3 cellular contexts compared by ENCODE assay signal in the genomic region with DNA sequence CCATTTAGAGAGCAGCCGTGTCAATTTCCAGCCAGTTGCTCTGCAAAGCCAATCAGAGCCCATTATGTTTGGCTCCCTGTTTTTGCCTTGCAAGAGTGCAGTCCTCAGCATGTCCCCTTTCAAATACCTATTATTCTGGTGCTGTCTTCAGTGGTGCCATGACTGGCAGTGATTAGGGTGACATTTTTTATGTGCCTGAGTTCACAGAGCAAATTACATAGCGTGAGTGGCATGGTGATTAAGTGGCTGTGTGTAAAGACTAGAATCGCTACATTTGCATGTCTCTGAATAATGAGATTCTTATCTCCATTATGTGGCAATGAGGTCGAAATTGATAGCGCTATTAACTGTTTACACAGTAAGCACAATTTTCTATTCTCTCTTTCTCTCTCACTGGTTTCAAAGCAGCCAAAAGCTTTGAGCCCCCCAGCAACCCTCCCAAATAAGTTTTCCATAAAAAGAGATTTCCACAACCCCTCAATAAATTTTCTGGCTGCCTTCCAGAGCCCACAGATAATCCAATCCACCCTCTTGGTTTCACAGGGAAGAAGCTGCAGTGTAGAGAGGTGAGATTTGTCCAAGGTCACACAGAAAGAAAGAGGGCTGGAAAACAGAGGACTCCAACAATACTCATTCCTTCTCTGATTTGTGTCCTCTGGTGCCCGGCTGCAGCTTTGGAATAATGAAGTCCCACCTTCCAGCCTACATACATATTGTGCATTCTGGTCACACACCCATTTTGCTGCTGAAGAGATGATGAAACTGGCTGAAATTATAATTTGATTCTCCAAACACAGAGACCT.
TF ChIP-seq lines count a peak whose summit lies in the region.

No MANE protein-coding gene starts in this region.

TF ChIP-seq in SK-N-SH, 30 proteins besides CTCF, POLR2A, EP300 and RAD21 (continued from another document):
- TF ChIP-seq POLR2AphosphoS5 (IDR thresholded peaks at IDR 0.05; ENCODE audit: low read depth, low read length), result no peak
- TF ChIP-seq MEF2A (IDR thresholded peaks at IDR 0.05; ENCODE audit: borderline replicate concordance, low read depth), result no peak
- 0 out of 2 replicates have a peak, but pooled peaks have one; percentile 9 for TF ChIP-seq GATA2 (CRISPR knock-in tag; IDR thresholded peaks at IDR 0.05)

TF ChIP-seq in SK-N-SH treated with all-trans-retinoic acid at 6 μM for 48 hours, 23 proteins besides CTCF, POLR2A, EP300 and RAD21 (continued from another document):
- TF ChIP-seq ZNF70 (CRISPR knock-in tag; IDR thresholded peaks at IDR 0.05) (no peak), TCF4 (CRISPR knock-in tag; IDR thresholded peaks at IDR 0.05; ENCODE audit: borderline replicate concordance) (no peak), ARNTL (CRISPR knock-in tag; IDR thresholded peaks at IDR 0.05; ENCODE audit: borderline replicate concordance, low read depth) (no peak)
- TF ChIP-seq, protein P1, sequence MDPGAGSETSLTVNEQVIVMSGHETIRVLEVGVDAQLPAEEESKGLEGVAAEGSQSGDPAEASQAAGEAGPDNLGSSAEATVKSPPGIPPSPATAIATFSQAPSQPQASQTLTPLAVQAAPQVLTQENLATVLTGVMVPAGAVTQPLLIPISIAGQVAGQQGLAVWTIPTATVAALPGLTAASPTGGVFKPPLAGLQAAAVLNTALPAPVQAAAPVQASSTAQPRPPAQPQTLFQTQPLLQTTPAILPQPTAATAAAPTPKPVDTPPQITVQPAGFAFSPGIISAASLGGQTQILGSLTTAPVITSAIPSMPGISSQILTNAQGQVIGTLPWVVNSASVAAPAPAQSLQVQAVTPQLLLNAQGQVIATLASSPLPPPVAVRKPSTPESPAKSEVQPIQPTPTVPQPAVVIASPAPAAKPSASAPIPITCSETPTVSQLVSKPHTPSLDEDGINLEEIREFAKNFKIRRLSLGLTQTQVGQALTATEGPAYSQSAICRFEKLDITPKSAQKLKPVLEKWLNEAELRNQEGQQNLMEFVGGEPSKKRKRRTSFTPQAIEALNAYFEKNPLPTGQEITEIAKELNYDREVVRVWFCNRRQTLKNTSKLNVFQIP (CRISPR knock-in tag; IDR thresholded peaks at IDR 0.05; ENCODE audit: borderline replicate concordance, low read depth), result no peak
TF ChIP-seq in SK-N-SH treated with all-trans-retinoic acid at 6 μM for 48 hours: peak in this region for 0.

TF ChIP-seq in K562, 482 proteins besides CTCF, POLR2A, EP300 and RAD21 (continues in another document):
- TF ChIP-seq RBM39 (optimal IDR thresholded peaks at IDR 0.05; ENCODE audit: low read depth, low read length), result no peak
- TF ChIP-seq FOXJ2 (tag; IDR thresholded peaks at IDR 0.05), result no peak; the same call in 1 of the 2 replicates
- TF ChIP-seq, protein P2, sequence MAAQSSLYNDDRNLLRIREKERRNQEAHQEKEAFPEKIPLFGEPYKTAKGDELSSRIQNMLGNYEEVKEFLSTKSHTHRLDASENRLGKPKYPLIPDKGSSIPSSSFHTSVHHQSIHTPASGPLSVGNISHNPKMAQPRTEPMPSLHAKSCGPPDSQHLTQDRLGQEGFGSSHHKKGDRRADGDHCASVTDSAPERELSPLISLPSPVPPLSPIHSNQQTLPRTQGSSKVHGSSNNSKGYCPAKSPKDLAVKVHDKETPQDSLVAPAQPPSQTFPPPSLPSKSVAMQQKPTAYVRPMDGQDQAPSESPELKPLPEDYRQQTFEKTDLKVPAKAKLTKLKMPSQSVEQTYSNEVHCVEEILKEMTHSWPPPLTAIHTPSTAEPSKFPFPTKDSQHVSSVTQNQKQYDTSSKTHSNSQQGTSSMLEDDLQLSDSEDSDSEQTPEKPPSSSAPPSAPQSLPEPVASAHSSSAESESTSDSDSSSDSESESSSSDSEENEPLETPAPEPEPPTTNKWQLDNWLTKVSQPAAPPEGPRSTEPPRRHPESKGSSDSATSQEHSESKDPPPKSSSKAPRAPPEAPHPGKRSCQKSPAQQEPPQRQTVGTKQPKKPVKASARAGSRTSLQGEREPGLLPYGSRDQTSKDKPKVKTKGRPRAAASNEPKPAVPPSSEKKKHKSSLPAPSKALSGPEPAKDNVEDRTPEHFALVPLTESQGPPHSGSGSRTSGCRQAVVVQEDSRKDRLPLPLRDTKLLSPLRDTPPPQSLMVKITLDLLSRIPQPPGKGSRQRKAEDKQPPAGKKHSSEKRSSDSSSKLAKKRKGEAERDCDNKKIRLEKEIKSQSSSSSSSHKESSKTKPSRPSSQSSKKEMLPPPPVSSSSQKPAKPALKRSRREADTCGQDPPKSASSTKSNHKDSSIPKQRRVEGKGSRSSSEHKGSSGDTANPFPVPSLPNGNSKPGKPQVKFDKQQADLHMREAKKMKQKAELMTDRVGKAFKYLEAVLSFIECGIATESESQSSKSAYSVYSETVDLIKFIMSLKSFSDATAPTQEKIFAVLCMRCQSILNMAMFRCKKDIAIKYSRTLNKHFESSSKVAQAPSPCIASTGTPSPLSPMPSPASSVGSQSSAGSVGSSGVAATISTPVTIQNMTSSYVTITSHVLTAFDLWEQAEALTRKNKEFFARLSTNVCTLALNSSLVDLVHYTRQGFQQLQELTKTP (IDR thresholded peaks at IDR 0.05; ENCODE audit: low read depth in 1 of 2, partially characterized antibody in 2 of 2), result peak in 1 of 2 experiments; percentile 38
- no peak for TF ChIP-seq FOXA1 (IDR thresholded peaks at IDR 0.05; ENCODE audit: borderline replicate concordance)
- TF ChIP-seq ZKSCAN1 (IDR thresholded peaks at IDR 0.05; ENCODE audit: low read depth, low read length), result no peak
- TF ChIP-seq, protein P3, sequence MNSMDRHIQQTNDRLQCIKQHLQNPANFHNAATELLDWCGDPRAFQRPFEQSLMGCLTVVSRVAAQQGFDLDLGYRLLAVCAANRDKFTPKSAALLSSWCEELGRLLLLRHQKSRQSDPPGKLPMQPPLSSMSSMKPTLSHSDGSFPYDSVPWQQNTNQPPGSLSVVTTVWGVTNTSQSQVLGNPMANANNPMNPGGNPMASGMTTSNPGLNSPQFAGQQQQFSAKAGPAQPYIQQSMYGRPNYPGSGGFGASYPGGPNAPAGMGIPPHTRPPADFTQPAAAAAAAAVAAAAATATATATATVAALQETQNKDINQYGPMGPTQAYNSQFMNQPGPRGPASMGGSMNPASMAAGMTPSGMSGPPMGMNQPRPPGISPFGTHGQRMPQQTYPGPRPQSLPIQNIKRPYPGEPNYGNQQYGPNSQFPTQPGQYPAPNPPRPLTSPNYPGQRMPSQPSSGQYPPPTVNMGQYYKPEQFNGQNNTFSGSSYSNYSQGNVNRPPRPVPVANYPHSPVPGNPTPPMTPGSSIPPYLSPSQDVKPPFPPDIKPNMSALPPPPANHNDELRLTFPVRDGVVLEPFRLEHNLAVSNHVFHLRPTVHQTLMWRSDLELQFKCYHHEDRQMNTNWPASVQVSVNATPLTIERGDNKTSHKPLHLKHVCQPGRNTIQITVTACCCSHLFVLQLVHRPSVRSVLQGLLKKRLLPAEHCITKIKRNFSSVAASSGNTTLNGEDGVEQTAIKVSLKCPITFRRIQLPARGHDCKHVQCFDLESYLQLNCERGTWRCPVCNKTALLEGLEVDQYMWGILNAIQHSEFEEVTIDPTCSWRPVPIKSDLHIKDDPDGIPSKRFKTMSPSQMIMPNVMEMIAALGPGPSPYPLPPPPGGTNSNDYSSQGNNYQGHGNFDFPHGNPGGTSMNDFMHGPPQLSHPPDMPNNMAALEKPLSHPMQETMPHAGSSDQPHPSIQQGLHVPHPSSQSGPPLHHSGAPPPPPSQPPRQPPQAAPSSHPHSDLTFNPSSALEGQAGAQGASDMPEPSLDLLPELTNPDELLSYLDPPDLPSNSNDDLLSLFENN (IDR thresholded peaks at IDR 0.05; ENCODE audit: low read depth in 2 of 2, low read length in 2 of 2), result no peak
- no peak for TF ChIP-seq LARP7 (IDR thresholded peaks at IDR 0.05)
- TF ChIP-seq, protein P4, sequence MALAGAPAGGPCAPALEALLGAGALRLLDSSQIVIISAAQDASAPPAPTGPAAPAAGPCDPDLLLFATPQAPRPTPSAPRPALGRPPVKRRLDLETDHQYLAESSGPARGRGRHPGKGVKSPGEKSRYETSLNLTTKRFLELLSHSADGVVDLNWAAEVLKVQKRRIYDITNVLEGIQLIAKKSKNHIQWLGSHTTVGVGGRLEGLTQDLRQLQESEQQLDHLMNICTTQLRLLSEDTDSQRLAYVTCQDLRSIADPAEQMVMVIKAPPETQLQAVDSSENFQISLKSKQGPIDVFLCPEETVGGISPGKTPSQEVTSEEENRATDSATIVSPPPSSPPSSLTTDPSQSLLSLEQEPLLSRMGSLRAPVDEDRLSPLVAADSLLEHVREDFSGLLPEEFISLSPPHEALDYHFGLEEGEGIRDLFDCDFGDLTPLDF (CRISPR knock-in tag; IDR thresholded peaks at IDR 0.05), result no peak
- TF ChIP-seq KLF10 (CRISPR knock-in tag; IDR thresholded peaks at IDR 0.05), result no peak
- TF ChIP-seq, protein P5, sequence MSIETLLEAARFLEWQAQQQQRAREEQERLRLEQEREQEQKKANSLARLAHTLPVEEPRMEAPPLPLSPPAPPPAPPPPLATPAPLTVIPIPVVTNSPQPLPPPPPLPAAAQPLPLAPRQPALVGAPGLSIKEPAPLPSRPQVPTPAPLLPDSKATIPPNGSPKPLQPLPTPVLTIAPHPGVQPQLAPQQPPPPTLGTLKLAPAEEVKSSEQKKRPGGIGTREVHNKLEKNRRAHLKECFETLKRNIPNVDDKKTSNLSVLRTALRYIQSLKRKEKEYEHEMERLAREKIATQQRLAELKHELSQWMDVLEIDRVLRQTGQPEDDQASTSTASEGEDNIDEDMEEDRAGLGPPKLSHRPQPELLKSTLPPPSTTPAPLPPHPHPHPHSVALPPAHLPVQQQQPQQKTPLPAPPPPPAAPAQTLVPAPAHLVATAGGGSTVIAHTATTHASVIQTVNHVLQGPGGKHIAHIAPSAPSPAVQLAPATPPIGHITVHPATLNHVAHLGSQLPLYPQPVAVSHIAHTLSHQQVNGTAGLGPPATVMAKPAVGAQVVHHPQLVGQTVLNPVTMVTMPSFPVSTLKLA (conservative IDR thresholded peaks at IDR 0.05), result no peak
- peak; percentile 45; the same call in 1 of the 2 replicates for TF ChIP-seq TAF7 (tag; IDR thresholded peaks at IDR 0.05)
- TF ChIP-seq, protein P6, sequence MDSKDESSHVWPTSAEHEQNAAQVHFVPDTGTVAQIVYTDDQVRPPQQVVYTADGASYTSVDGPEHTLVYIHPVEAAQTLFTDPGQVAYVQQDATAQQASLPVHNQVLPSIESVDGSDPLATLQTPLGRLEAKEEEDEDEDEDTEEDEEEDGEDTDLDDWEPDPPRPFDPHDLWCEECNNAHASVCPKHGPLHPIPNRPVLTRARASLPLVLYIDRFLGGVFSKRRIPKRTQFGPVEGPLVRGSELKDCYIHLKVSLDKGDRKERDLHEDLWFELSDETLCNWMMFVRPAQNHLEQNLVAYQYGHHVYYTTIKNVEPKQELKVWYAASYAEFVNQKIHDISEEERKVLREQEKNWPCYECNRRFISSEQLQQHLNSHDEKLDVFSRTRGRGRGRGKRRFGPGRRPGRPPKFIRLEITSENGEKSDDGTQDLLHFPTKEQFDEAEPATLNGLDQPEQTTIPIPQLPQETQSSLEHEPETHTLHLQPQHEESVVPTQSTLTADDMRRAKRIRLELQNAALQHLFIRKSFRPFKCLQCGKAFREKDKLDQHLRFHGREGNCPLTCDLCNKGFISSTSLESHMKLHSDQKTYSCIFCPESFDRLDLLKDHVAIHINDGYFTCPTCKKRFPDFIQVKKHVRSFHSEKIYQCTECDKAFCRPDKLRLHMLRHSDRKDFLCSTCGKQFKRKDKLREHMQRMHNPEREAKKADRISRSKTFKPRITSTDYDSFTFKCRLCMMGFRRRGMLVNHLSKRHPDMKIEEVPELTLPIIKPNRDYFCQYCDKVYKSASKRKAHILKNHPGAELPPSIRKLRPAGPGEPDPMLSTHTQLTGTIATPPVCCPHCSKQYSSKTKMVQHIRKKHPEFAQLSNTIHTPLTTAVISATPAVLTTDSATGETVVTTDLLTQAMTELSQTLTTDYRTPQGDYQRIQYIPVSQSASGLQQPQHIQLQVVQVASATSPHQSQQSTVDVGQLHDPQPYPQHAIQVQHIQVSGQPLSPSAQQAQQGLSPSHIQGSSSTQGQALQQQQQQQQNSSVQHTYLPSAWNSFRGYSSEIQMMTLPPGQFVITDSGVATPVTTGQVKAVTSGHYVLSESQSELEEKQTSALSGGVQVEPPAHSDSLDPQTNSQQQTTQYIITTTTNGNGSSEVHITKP (IDR thresholded peaks at IDR 0.05; ENCODE audit: partially characterized antibody), result no peak
- TF ChIP-seq, protein P7, sequence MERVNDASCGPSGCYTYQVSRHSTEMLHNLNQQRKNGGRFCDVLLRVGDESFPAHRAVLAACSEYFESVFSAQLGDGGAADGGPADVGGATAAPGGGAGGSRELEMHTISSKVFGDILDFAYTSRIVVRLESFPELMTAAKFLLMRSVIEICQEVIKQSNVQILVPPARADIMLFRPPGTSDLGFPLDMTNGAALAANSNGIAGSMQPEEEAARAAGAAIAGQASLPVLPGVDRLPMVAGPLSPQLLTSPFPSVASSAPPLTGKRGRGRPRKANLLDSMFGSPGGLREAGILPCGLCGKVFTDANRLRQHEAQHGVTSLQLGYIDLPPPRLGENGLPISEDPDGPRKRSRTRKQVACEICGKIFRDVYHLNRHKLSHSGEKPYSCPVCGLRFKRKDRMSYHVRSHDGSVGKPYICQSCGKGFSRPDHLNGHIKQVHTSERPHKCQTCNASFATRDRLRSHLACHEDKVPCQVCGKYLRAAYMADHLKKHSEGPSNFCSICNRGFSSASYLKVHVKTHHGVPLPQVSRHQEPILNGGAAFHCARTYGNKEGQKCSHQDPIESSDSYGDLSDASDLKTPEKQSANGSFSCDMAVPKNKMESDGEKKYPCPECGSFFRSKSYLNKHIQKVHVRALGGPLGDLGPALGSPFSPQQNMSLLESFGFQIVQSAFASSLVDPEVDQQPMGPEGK (CRISPR knock-in tag; IDR thresholded peaks at IDR 0.05; ENCODE audit: borderline replicate concordance), result peak; percentile 79; the same call in 1 of the 2 replicates
- TF ChIP-seq RFX5 (IDR thresholded peaks at IDR 0.05; ENCODE audit: low read depth, low read length), result no peak
- TF ChIP-seq, protein P8, sequence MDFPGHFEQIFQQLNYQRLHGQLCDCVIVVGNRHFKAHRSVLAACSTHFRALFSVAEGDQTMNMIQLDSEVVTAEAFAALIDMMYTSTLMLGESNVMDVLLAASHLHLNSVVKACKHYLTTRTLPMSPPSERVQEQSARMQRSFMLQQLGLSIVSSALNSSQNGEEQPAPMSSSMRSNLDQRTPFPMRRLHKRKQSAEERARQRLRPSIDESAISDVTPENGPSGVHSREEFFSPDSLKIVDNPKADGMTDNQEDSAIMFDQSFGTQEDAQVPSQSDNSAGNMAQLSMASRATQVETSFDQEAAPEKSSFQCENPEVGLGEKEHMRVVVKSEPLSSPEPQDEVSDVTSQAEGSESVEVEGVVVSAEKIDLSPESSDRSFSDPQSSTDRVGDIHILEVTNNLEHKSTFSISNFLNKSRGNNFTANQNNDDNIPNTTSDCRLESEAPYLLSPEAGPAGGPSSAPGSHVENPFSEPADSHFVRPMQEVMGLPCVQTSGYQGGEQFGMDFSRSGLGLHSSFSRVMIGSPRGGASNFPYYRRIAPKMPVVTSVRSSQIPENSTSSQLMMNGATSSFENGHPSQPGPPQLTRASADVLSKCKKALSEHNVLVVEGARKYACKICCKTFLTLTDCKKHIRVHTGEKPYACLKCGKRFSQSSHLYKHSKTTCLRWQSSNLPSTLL (IDR thresholded peaks at IDR 0.05), result no peak
- TF ChIP-seq, protein P9, sequence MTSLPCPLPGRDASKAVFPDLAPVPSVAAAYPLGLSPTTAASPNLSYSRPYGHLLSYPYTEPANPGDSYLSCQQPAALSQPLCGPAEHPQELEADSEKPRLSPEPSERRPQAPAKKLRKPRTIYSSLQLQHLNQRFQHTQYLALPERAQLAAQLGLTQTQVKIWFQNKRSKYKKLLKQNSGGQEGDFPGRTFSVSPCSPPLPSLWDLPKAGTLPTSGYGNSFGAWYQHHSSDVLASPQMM (CRISPR knock-in tag; IDR thresholded peaks at IDR 0.05), result no peak
- TF ChIP-seq NFIC (IDR thresholded peaks at IDR 0.05), result peak; percentile 79
- TF ChIP-seq, protein P10, sequence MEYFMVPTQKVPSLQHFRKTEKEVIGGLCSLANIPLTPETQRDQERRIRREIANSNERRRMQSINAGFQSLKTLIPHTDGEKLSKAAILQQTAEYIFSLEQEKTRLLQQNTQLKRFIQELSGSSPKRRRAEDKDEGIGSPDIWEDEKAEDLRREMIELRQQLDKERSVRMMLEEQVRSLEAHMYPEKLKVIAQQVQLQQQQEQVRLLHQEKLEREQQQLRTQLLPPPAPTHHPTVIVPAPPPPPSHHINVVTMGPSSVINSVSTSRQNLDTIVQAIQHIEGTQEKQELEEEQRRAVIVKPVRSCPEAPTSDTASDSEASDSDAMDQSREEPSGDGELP (CRISPR knock-in tag; IDR thresholded peaks at IDR 0.05; ENCODE audit: borderline replicate concordance), result no peak
- TF ChIP-seq ZNF175 (CRISPR knock-in tag; IDR thresholded peaks at IDR 0.05; ENCODE audit: low read depth), result peak; percentile 88
